ENCODE assay signal across 26 cellular contexts in genomic region chr15:80429964-80430363, GRCh38. TPM values are rescaled to one million over a fixed set of nuclear protein-coding genes. Genes with fewer than 3 reads are reported as not detected.
"Had no signal": no experiment of that assay in that cellular context is flagged by ENCODE, and none has a peak within 500 bp of the region (broad histone marks: within the 10 kb centered on the region; RNA-seq: fewer than 3 reads in every experiment).

No MANE protein-coding gene starts in this region.

- H3K27me3 ChIP-seq: neutrophil, pancreas, right lobe of liver, stomach, thyroid gland, tibial nerve, upper lobe of right lung, uterus had no signal

- H3K4me1 ChIP-seq: pancreas, prostate gland, right lobe of liver, thyroid gland, tibial nerve, upper lobe of right lung, uterus had no signal

- H3K4me3 ChIP-seq: pancreas, prostate gland, right lobe of liver, skin epidermis, smooth muscle cell, stomach, thoracic aorta, thyroid gland, tibial nerve, upper lobe of right lung, uterus had no signal

- H3K9me3 ChIP-seq: neutrophil, pancreas, prostate gland, right lobe of liver, stomach, thoracic aorta, thyroid gland, tibial nerve, upper lobe of right lung, uterus had no signal

- ATAC-seq: naive thymus-derived CD8-positive, alpha-beta T cell; natural killer cell treated with Interleukin-12 subunit alpha and Interleukin-12 subunit beta and Interleukin-15 and Interleukin-18, amount 100 ng/mL, for 72 hours; pancreas; right cardiac atrium; right lobe of liver; stimulated activated effector memory CD8-positive, alpha-beta T cell treated with anti-CD3 and anti-CD28 coated beads, Interleukin-12 subunit alpha, Interleukin-12 subunit beta, amount 100 ng/mL, for 72 hours; stimulated activated naive B cell treated with anti-CD40 and anti-IgM and Interleukin-4, amounts not matched to agents 10 μg/mL and 1 μg/mL and 100 μg/mL, for 72 hours; upper lobe of right lung had no signal

- H3K36me3 ChIP-seq: neutrophil, pancreas, prostate gland, right lobe of liver, stomach, thoracic aorta, thyroid gland, tibial nerve, upper lobe of right lung, uterus had no signal

- H3K27ac ChIP-seq: neutrophil, pancreas, prostate gland, right lobe of liver, skin epidermis, stomach, thoracic aorta, thyroid gland, tibial nerve, upper lobe of right lung, uterus had no signal

- DNase-seq: naive B cell; naive thymus-derived CD8-positive, alpha-beta T cell; nephron progenitor cell; nucleus accumbens; pancreas; retina; right cardiac atrium; right lobe of liver; stimulated activated CD4-positive, alpha-beta T cell treated with anti-CD3 and anti-CD28 coated beads, Interleukin-15, amount 100 ng/mL, for 24 hours; stimulated activated CD4-positive, alpha-beta T cell treated with anti-CD3 and anti-CD28 coated beads, Interleukin-2, amount 100 ng/mL, for 24 hours; stimulated activated CD4-positive, alpha-beta T cell treated with anti-CD3 and anti-CD28 coated beads, Interleukin-2, amount 100 ng/mL, for 48 hours; stimulated activated CD4-positive, alpha-beta T cell treated with anti-CD3 and anti-CD28 coated beads, Interleukin-4, amount 100 ng/mL, for 24 hours; stimulated activated naive B cell treated with anti-CD40 and anti-IgM and Interleukin-4, amounts not matched to agents 10 μg/mL and 1 μg/mL and 100 μg/mL, for 72 hours; stimulated activated naive CD4-positive, alpha-beta T cell treated with Interleukin-2 at 50 U/mL for 16 hours; stomach; thyroid gland; upper lobe of right lung; uterus had no signal

RNA-seq across cellular contexts. Expression of gene ARNT2, which starts 25.8 kb away (rescaled TPM):
- total RNA-seq: naive thymus-derived CD8-positive, alpha-beta T cell; natural killer cell treated with Interleukin-12 subunit alpha and Interleukin-12 subunit beta and Interleukin-15 and Interleukin-18, amount 100 ng/mL, for 72 hours had no signal
- polyA plus RNA-seq: naive thymus-derived CD8-positive, alpha-beta T cell had no signal
